Comparison of ENCODE assay signal across 9 cellular contexts in genomic region chr1:12345350-12346217, GRCh38.
DNase-seq lines count a peak whose midpoint lies in the region; ATAC-seq and TF ChIP-seq lines count a peak whose summit lies in the region.
"Had no signal": no experiment of that assay in that cellular context is flagged by ENCODE, and none has a peak within 500 bp of the region (broad histone marks: within the 10 kb centered on the region; RNA-seq: fewer than 3 reads in every experiment).

No MANE protein-coding gene starts in this region.

- no peaks in the 10 kb centered on the region for H4K20me1 ChIP-seq in BLaER1 treated with 17β-estradiol and CSF1 and Interleukin-3, amounts not matched to agents 10 nM and 100 nM
- no peaks in the 10 kb centered on the region for H4K20me1 ChIP-seq in neural progenitor cell (ENCODE audit: low read depth)

- POLR2A ChIA-PET in activated naive CD8-positive, alpha-beta T cell treated with anti-CD3 and anti-CD28 coated beads, Interleukin-2, amount 10 ng/mL, durations not matched to agents 7 days and 5 days (lab: Charles Lee) = interaction anchor here (1.0 to 1.9 kb wide), 5 partner anchors 89 to 273 kb away, joined by 3 to 7 read pairs (median 4); partner anchors contain the start of gene DHRS3

- H3K4me1 ChIP-seq in BLaER1 treated with 17β-estradiol and CSF1 and Interleukin-3, amounts not matched to agents 10 nM and 100 nM = peaks cover 38 to 78% (median 53%) of the 10 kb centered on the region in 10 experiments
- H3K4me1 ChIP-seq in neural progenitor cell = no peaks in the 10 kb centered on the region

- H3K27ac ChIP-seq in BLaER1 treated with 17β-estradiol and CSF1 and Interleukin-3, amounts not matched to agents 10 nM and 100 nM = peak overlapping the region; percentile 67 to 85 (median 77)
- no peak overlapping the region for H3K27ac ChIP-seq in neural progenitor cell

- peak overlapping the region; percentile 30 to 61 (median 42); a peak in 18 of 20 replicates for H3K4me3 ChIP-seq in BLaER1 treated with 17β-estradiol and CSF1 and Interleukin-3, amounts not matched to agents 10 nM and 100 nM
- no peak overlapping the region for H3K4me3 ChIP-seq in neural progenitor cell

- peak overlapping the region; percentile 79 for H3K4me3 Mint-ChIP-seq in activated naive CD8-positive, alpha-beta T cell treated with anti-CD3 and anti-CD28 coated beads, Interleukin-2, amount 10 ng/mL, durations not matched to agents 7 days and 5 days
- H3K4me3 Mint-ChIP-seq in naive B cell (peak overlapping the region; percentile 71 to 94 (median 88)), neural progenitor cell (no peak overlapping the region)

- peaks cover 61% of the 10 kb centered on the region for H3K36me3 Mint-ChIP-seq in activated naive CD8-positive, alpha-beta T cell treated with anti-CD3 and anti-CD28 coated beads, Interleukin-2, amount 10 ng/mL, durations not matched to agents 7 days and 5 days
- H3K36me3 Mint-ChIP-seq in naive B cell (peaks cover 20 to 22% of the 10 kb centered on the region in 2 donors), neural progenitor cell (peaks cover 41% of the 10 kb centered on the region)

- TF ChIP-seq CTCF in neural progenitor cell (IDR thresholded peaks at IDR 0.05) = no peak

- H3K27me3 Mint-ChIP-seq in activated naive CD8-positive, alpha-beta T cell treated with anti-CD3 and anti-CD28 coated beads, Interleukin-2, amount 10 ng/mL, durations not matched to agents 7 days and 5 days = no peaks in the 10 kb centered on the region
- no peaks in the 10 kb centered on the region for H3K27me3 Mint-ChIP-seq in naive B cell
- H3K27me3 Mint-ChIP-seq in neural progenitor cell (ENCODE audit: insufficient read depth, low read depth) = no peaks in the 10 kb centered on the region

- H2AFZ ChIP-seq in neural progenitor cell (replicated peaks) = no peak overlapping the region

- H3K9me3 ChIP-seq in BLaER1 treated with 17β-estradiol and CSF1 and Interleukin-3, amounts not matched to agents 10 nM and 100 nM (replicated peaks in 1 of 11) = peaks cover 18 to 26% (median 20%) of the 10 kb centered on the region in 11 experiments
- H3K9me3 ChIP-seq in neural progenitor cell (ENCODE audit: low read depth) = no peaks in the 10 kb centered on the region

- no peaks in the 10 kb centered on the region for H3F3A ChIP-seq in neural progenitor cell (ENCODE audit: low read depth)

- H3K4me1 Mint-ChIP-seq in activated naive CD8-positive, alpha-beta T cell treated with anti-CD3 and anti-CD28 coated beads, Interleukin-2, amount 10 ng/mL, durations not matched to agents 7 days and 5 days = peaks cover 49% of the 10 kb centered on the region
- H3K4me1 Mint-ChIP-seq in naive B cell = peaks cover 29 to 50% (median 47%) of the 10 kb centered on the region in 3 donors
- H3K4me1 Mint-ChIP-seq in neural progenitor cell = no peaks in the 10 kb centered on the region

- peak overlapping the region; percentile 94 for H3K27ac Mint-ChIP-seq in activated naive CD8-positive, alpha-beta T cell treated with anti-CD3 and anti-CD28 coated beads, Interleukin-2, amount 10 ng/mL, durations not matched to agents 7 days and 5 days
- H3K27ac Mint-ChIP-seq in naive B cell (peak overlapping the region; percentile 71 to 97 (median 91)), neural progenitor cell (no peak overlapping the region)

- H3K9ac ChIP-seq in BLaER1 treated with 17β-estradiol and CSF1 and Interleukin-3, amounts not matched to agents 10 nM and 100 nM = peak overlapping the region; percentile 56 to 78 (median 66)
- H3K9ac ChIP-seq in neural progenitor cell = no peak overlapping the region

- peak; percentile 73 for ATAC-seq in activated naive CD8-positive, alpha-beta T cell treated with anti-CD3 and anti-CD28 coated beads, Interleukin-2, amount 10 ng/mL, durations not matched to agents 7 days and 5 days (ENCODE audit: low read depth)
- peak; percentile 72 to 79 for ATAC-seq in naive B cell (ENCODE audit: low read depth in 2 of 2)
- ATAC-seq: HCT116 had no signal

- H3K27me3 ChIP-seq in BLaER1 treated with 17β-estradiol and CSF1 and Interleukin-3, amounts not matched to agents 10 nM and 100 nM = no peaks in the 10 kb centered on the region
- no peaks in the 10 kb centered on the region for H3K27me3 ChIP-seq in neural progenitor cell

- H3K9me3 Mint-ChIP-seq in activated naive CD8-positive, alpha-beta T cell treated with anti-CD3 and anti-CD28 coated beads, Interleukin-2, amount 10 ng/mL, durations not matched to agents 7 days and 5 days = peaks cover 12% of the 10 kb centered on the region
- H3K9me3 Mint-ChIP-seq in naive B cell = peaks cover 0 to 10% (median 8%) of the 10 kb centered on the region in 7 donors
- H3K9me3 Mint-ChIP-seq in neural progenitor cell = peaks cover 6% of the 10 kb centered on the region

- H3K79me2 ChIP-seq in neural progenitor cell (ENCODE audit: low read depth) = no peaks in the 10 kb centered on the region

- in situ Hi-C loops in KBM-7 (cut with MboI; ENCODE audit: low pct_unique_long_range_greater_than_20kb, low sequenced_read_pairs) = no loop called here
- in situ Hi-C loops in G401 (cut with HindIII; ENCODE audit: low sequenced_read_pairs) = no loop called here

- peaks cover 38 to 74% (median 59%) of the 10 kb centered on the region in 11 experiments for H3K36me3 ChIP-seq in BLaER1 treated with 17β-estradiol and CSF1 and Interleukin-3, amounts not matched to agents 10 nM and 100 nM
- H3K36me3 ChIP-seq in neural progenitor cell = peaks cover 10% of the 10 kb centered on the region

- H3K4me2 ChIP-seq in BLaER1 treated with 17β-estradiol and CSF1 and Interleukin-3, amounts not matched to agents 10 nM and 100 nM = peak overlapping the region; percentile 86 to 98 (median 92)
- no peak overlapping the region for H3K4me2 ChIP-seq in neural progenitor cell

- DNase-seq in KBM-7 (peak; percentile 44), naive B cell (peak; percentile 19), LoVo (ENCODE audit: low spot score) (no peak), NCI-H1092 (lab: John Stamatoyannopoulos, UW) (no peak), G401 (ENCODE audit: low spot score) (no peak), neural progenitor cell (ENCODE audit: low spot score) (no peak)
- no peak for DNase-seq in activated naive CD8-positive, alpha-beta T cell treated with anti-CD3 and anti-CD28 coated beads, Interleukin-2, amount 10 ng/mL, durations not matched to agents 7 days and 5 days

Comparison
In these comparisons a context has a peak if more than half of its experiments do, and no peak if none do; other contexts are left out.
1. DNase-seq: peak in KBM-7 (single experiment) and naive B cell (single experiment); none in activated naive CD8-positive, alpha-beta T cell treated with anti-CD3 and anti-CD28 coated beads, Interleukin-2, amount 10 ng/mL, durations not matched to agents 7 days and 5 days (single experiment), LoVo (single experiment), NCI-H1092 (single experiment), G401 (single experiment) and neural progenitor cell (single experiment).